8 cellular contexts compared by ENCODE assay signal in the genomic region with DNA sequence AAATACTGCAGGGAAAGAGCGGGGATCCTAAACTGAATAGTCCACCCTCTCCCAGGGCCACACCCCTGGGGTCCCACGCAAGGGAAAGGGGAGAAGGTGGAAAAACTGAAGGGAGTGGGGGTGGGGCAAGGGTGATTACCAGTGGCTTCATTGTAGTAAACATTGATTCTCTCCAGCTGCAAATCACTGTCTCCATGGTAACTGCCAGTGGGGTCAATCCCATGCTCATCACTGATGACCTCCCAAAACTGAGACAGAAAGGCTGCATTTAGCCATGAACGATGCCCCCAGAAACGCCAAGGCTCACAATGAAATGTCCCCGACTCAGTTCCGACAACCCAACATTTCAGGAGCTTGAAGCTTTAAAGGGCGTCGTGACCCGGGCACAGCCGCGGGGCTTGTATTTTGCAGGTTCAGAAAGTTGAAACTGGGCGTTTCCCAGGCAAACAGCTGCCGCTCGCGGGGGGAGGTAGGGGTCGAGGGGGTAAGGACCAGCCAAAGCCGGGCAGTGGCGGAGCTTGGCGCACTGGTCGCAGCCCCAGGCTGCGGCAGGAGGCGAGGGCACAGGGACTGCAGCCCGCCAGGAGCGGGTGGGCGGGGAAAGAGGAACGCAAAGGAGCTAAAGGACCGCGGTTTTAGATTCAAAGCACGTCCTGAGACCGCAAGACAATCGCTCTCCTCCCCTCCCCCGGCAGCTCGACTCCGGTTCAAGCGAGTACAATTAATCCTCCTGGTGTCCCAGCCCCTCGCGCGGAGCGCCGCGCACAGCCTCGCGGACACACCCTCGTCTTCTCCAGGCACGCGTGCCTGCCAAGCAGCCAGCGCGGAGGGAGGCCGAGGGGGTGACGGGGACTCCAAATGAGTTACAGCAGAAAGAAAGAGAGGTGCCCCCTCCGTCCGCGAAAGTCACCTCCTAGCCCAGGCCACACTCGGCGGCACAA. TPM values are rescaled to one million over a fixed set of nuclear protein-coding genes. Genes with fewer than 3 reads are reported as not detected.
DNase-seq lines count a peak whose midpoint lies in the region; ATAC-seq and TF ChIP-seq lines count a peak whose summit lies in the region.

No MANE protein-coding gene starts in this region.

- TF ChIP-seq EP300 in gastroesophageal sphincter (IDR thresholded peaks at IDR 0.05), result no peak

- no peaks in the 10 kb centered on the region for H3K36me3 ChIP-seq in gastroesophageal sphincter
- H3K36me3 ChIP-seq in trophoblast cell (ENCODE audit: control insufficient read depth in 1 of 2, insufficient read depth in 2 of 2, low read length in 2 of 2), result peaks cover 2 to 3% of the 10 kb centered on the region in 2 experiments

- peaks cover 41% of the 10 kb centered on the region for H3K4me1 Mint-ChIP-seq in activated CD8-positive, alpha-beta T cell treated with anti-CD3 and anti-CD28 coated beads, Interleukin-2, amount 10 ng/mL, durations not matched to agents 7 days and 5 days (ENCODE audit: low read depth)

- DNase-seq in EH (ENCODE audit: low read depth) (peak; percentile 50), Kasumi-1 (lab: John Stamatoyannopoulos, UW) (peak; percentile 3 to 29), trophoblast cell (peak in 1 of 2 donors; percentile 32), NAMALWA (ENCODE audit: low spot score) (no peak), mesenteric fat pad (ENCODE audit: low spot score) (no peak)
- DNase-seq in activated CD8-positive, alpha-beta T cell treated with anti-CD3 and anti-CD28 coated beads, Interleukin-2, amount 10 ng/mL, durations not matched to agents 7 days and 5 days, result no peak

- H2BK5ac ChIP-seq in trophoblast cell (ENCODE audit: low read depth, low read length, poor library complexity), result no peak overlapping the region

- no peak overlapping the region for H2BK12ac ChIP-seq in trophoblast cell (ENCODE audit: low read length)

- H2AFZ ChIP-seq in trophoblast cell (ENCODE audit: insufficient read depth, low read length, poor library complexity), result peak overlapping the region; percentile 56

- CTCF ChIA-PET in activated CD8-positive, alpha-beta T cell treated with anti-CD3 and anti-CD28 coated beads, Interleukin-2, amount 10 ng/mL, durations not matched to agents 7 days and 5 days (lab: Charles Lee), result interaction anchor here (1.9 kb wide), 1 partner anchor 25 kb away, joined by 12 read pairs; no protein-coding TSS in a partner anchor

- H3K18ac ChIP-seq in trophoblast cell (ENCODE audit: low read length), result peak overlapping the region; percentile 91

- peak overlapping the region in 3 of 4 donors; percentile 14 to 74 (median 40) for H3K27ac ChIP-seq in gastroesophageal sphincter
- no peak overlapping the region for H3K27ac ChIP-seq in trophoblast cell (ENCODE audit: low read depth, low read length)

- peak overlapping the region; percentile 28 for H2BK120ac ChIP-seq in trophoblast cell (ENCODE audit: insufficient read depth, low read length, poor library complexity)

- no peak for TF ChIP-seq CTCF in gastroesophageal sphincter (IDR thresholded peaks at IDR 0.05)

- no peak overlapping the region for H4K8ac ChIP-seq in trophoblast cell (ENCODE audit: low read depth, low read length)

- peaks cover 0 to 52% (median 31%) of the 10 kb centered on the region in 3 donors for H3K4me1 ChIP-seq in gastroesophageal sphincter
- peaks cover 22 to 34% of the 10 kb centered on the region in 2 experiments for H3K4me1 ChIP-seq in trophoblast cell (ENCODE audit: control insufficient read depth in 1 of 2, insufficient read depth in 2 of 2, low read length in 2 of 2)

- peak; percentile 19 for ATAC-seq in activated CD8-positive, alpha-beta T cell treated with anti-CD3 and anti-CD28 coated beads, Interleukin-2, amount 10 ng/mL, durations not matched to agents 7 days and 5 days
- ATAC-seq in gastroesophageal sphincter (peak; percentile 28), GM19467 (IDR thresholded peaks at IDR 0.05; ENCODE audit: unreplicated experiment) (no peak)

- H3K23ac ChIP-seq in trophoblast cell (ENCODE audit: low read length), result no peak overlapping the region

- H3K9me3 ChIP-seq in gastroesophageal sphincter (no peaks in the 10 kb centered on the region), trophoblast cell (ENCODE audit: insufficient read depth, low read depth, low read length) (peaks cover 8% of the 10 kb centered on the region)

- peak overlapping the region; percentile 69 for H3K14ac ChIP-seq in trophoblast cell (ENCODE audit: low read length)

- no peak overlapping the region for H3K27ac Mint-ChIP-seq in activated CD8-positive, alpha-beta T cell treated with anti-CD3 and anti-CD28 coated beads, Interleukin-2, amount 10 ng/mL, durations not matched to agents 7 days and 5 days

- H4K91ac ChIP-seq in trophoblast cell (ENCODE audit: low read depth, low read length), result peak overlapping the region; percentile 50

- H3K4me3 ChIP-seq in gastroesophageal sphincter (peak overlapping the region; percentile 7 to 58), trophoblast cell (ENCODE audit: low read depth, low read length) (peak overlapping the region; percentile 90)

- H3K9ac ChIP-seq in trophoblast cell (ENCODE audit: low read length), result peak overlapping the region; percentile 64

- peak overlapping the region; percentile 39 for H3K4ac ChIP-seq in trophoblast cell (ENCODE audit: low read depth, low read length)

- peaks cover 65% of the 10 kb centered on the region for H3K27me3 Mint-ChIP-seq in activated CD8-positive, alpha-beta T cell treated with anti-CD3 and anti-CD28 coated beads, Interleukin-2, amount 10 ng/mL, durations not matched to agents 7 days and 5 days (ENCODE audit: low read depth)

- H4K12ac ChIP-seq in trophoblast cell (ENCODE audit: low read depth, low read length), result no peak overlapping the region

- no peaks in the 10 kb centered on the region for H3K9me3 Mint-ChIP-seq in activated CD8-positive, alpha-beta T cell treated with anti-CD3 and anti-CD28 coated beads, Interleukin-2, amount 10 ng/mL, durations not matched to agents 7 days and 5 days (ENCODE audit: insufficient read depth)

- 5 to 20% methylated on average over 5 to 22 of the region's 55 CpGs for WGBS in gastroesophageal sphincter (ENCODE audit: low coverage in 1 of 2), 2 donors
- no CpG with 5 or more reads among the region's 55 CpGs for WGBS in trophoblast cell (ENCODE audit: extremely low coverage, insufficient coverage, insufficient read length)

- H3K79me1 ChIP-seq in trophoblast cell (ENCODE audit: low read length), result peaks cover 18% of the 10 kb centered on the region

- POLR2A ChIA-PET in activated CD8-positive, alpha-beta T cell treated with anti-CD3 and anti-CD28 coated beads, Interleukin-2, amount 10 ng/mL, durations not matched to agents 7 days and 5 days (lab: Charles Lee), result no interaction called here

- peaks cover 15% of the 10 kb centered on the region for H3K79me2 ChIP-seq in trophoblast cell (ENCODE audit: control insufficient read depth, insufficient read depth, low read length, poor library complexity)

- no peak for TF ChIP-seq POLR2A in gastroesophageal sphincter (IDR thresholded peaks at IDR 0.05)

- peak overlapping the region; percentile 2 for H2AK5ac ChIP-seq in trophoblast cell (ENCODE audit: low read length)

- peak overlapping the region; percentile 71 for H3K4me2 ChIP-seq in trophoblast cell (ENCODE audit: low read length)

- H3K4me3 Mint-ChIP-seq in activated CD8-positive, alpha-beta T cell treated with anti-CD3 and anti-CD28 coated beads, Interleukin-2, amount 10 ng/mL, durations not matched to agents 7 days and 5 days, result peak overlapping the region; percentile 63

- H3K27me3 ChIP-seq in gastroesophageal sphincter (peaks cover 53% of the 10 kb centered on the region), trophoblast cell (ENCODE audit: insufficient read depth, low read length) (peaks cover 45% of the 10 kb centered on the region)

- no peaks in the 10 kb centered on the region for H3K36me3 Mint-ChIP-seq in activated CD8-positive, alpha-beta T cell treated with anti-CD3 and anti-CD28 coated beads, Interleukin-2, amount 10 ng/mL, durations not matched to agents 7 days and 5 days (ENCODE audit: low read depth)

RNA-seq across cellular contexts. Expression of a gene that starts 0.8 kb away (rescaled TPM):
- not detected for total RNA-seq in activated CD8-positive, alpha-beta T cell treated with anti-CD3 and anti-CD28 coated beads, Interleukin-2, amount 10 ng/mL, durations not matched to agents 7 days and 5 days
- 10 to 100 TPM; 11.5 to 42.8 (median 14.6) TPM for total RNA-seq in gastroesophageal sphincter
- 139 and 141 TPM in 2 replicates for polyA plus RNA-seq in trophoblast cell (2013)
- 12.2 TPM for total RNA-seq in mesenteric fat pad

RNA-seq across cellular contexts. Expression of a gene that starts 32.1 kb away (rescaled TPM):
- 10 to 100 TPM; 35.3 to 35.5 TPM for total RNA-seq in activated CD8-positive, alpha-beta T cell treated with anti-CD3 and anti-CD28 coated beads, Interleukin-2, amount 10 ng/mL, durations not matched to agents 7 days and 5 days
- total RNA-seq in gastroesophageal sphincter (10 to 100 TPM; 23.6 to 37.8 (median 29.5) TPM), mesenteric fat pad (18.7 TPM)
- polyA plus RNA-seq in trophoblast cell (2013), result 9.7 and 10.5 TPM in 2 replicates

Comparison
In these comparisons a context has a peak if more than half of its experiments do, and no peak if none do; other contexts are left out.
1. DNase-seq: peak in EH (single experiment) and Kasumi-1 (2 of 2); none in activated CD8-positive, alpha-beta T cell treated with anti-CD3 and anti-CD28 coated beads, Interleukin-2, amount 10 ng/mL, durations not matched to agents 7 days and 5 days (single experiment), NAMALWA (single experiment) and mesenteric fat pad (single experiment).
2. RNA of a gene that starts 0.8 kb away (total RNA-seq): 11.5 to 42.8 TPM in gastroesophageal sphincter and 12.2 TPM in mesenteric fat pad (single experiment); not detected in activated CD8-positive, alpha-beta T cell treated with anti-CD3 and anti-CD28 coated beads, Interleukin-2, amount 10 ng/mL, durations not matched to agents 7 days and 5 days; every median in the first group is over 10 times any median in the second.